Comparison of ENCODE assay signal across 38 cellular contexts in genomic region chr14:35446450-35446849, GRCh38.
"Had no signal": no experiment of that assay in that cellular context is flagged by ENCODE, and none has a peak within 500 bp of the region (broad histone marks: within the 10 kb centered on the region; RNA-seq: fewer than 3 reads in every experiment).

No MANE protein-coding gene starts in this region.

- H3K4me3 Mint-ChIP-seq: activated B cell treated with CpG ODN at 0.5 μM for 24 hours; activated CD4-positive, alpha-beta memory T cell treated with anti-CD3 and anti-CD28 coated beads for 36 hours; activated CD4-positive, alpha-beta T cell treated with anti-CD3 and anti-CD28 coated beads, Interleukin-2, amount 10 ng/mL, durations not matched to agents 7 days and 5 days; activated CD8-positive, alpha-beta T cell treated with anti-CD3 and anti-CD28 coated beads for 36 hours; activated naive CD4-positive, alpha-beta T cell treated with anti-CD3 and anti-CD28 coated beads for 36 hours; activated naive CD8-positive, alpha-beta T cell treated with anti-CD3 and anti-CD28 coated beads for 36 hours; activated T-cell treated with anti-CD3 and anti-CD28 coated beads, Interleukin-2, amount 50 U/mL, for 4 hours; activated T-cell treated with anti-CD3 and anti-CD28 coated beads, Interleukin-2, amount 50 U/mL, for 72 hours; activated T-helper 1 cell treated with anti-CD3 and anti-CD28 coated beads, Interleukin-12 subunit alpha, Interleukin-12 subunit beta, Interleukin-2, Interleukin-4 antibody, amounts not matched to agents 30 ng/mL and 10 ng/mL and 1 ng/mL, durations not matched to agents 14 hours and 24 hours and 36 hours; activated T-helper 17 cell treated with anti-CD3 and anti-CD28 coated beads, Interleukin-2, amount 50 U/mL, for 72 hours; central memory CD8-positive, alpha-beta T cell; T-helper 1 cell treated with Interleukin-12 subunit alpha and Interleukin-12 subunit beta and Interleukin-4 antibody, amounts not matched to agents 30 μg/mL and 1 μg/mL, for 36 hours; T-helper 2 cell treated with Interferon-gamma antibody and Interleukin-4, amounts not matched to agents 5 μg/mL and 100 μg/mL, for 36 hours had no signal

- H3K36me3 Mint-ChIP-seq: activated CD4-positive, alpha-beta memory T cell treated with anti-CD3 and anti-CD28 coated beads for 36 hours; activated naive CD4-positive, alpha-beta T cell treated with anti-CD3 and anti-CD28 coated beads, Interleukin-2, amount 50 U/mL, for 72 hours; activated naive CD8-positive, alpha-beta T cell treated with anti-CD3 and anti-CD28 coated beads for 36 hours had no signal

- ATAC-seq: activated CD8-positive, alpha-beta T cell treated with anti-CD3 and anti-CD28 coated beads for 36 hours; activated naive CD4-positive, alpha-beta T cell treated with anti-CD3 and anti-CD28 coated beads, Interleukin-2, amount 50 U/mL, for 72 hours; activated T-cell treated with anti-CD3 and anti-CD28 coated beads, Interleukin-2, amount 50 U/mL, for 4 hours; activated T-helper 17 cell treated with anti-CD3 and anti-CD28 coated beads, Interleukin-2, amount 50 U/mL, for 72 hours; body of pancreas had no signal

- FAIRE-seq: astrocyte, TTC549 had no signal

- H3K4me1 ChIP-seq: adrenal gland, body of pancreas, breast epithelium had no signal

- H3K27me3 ChIP-seq: adrenal gland, body of pancreas, brain microvascular endothelial cell, breast epithelium, cardiac muscle cell had no signal

- H3K9me3 ChIP-seq: adrenal gland, body of pancreas, breast epithelium had no signal

- H3K27ac ChIP-seq: adrenal gland, body of pancreas, brain microvascular endothelial cell, breast epithelium, cardiac muscle cell, VCaP had no signal

- H3K4me1 Mint-ChIP-seq: activated B cell treated with CpG ODN at 0.5 μM for 24 hours; activated CD4-positive, alpha-beta T cell treated with anti-CD3 and anti-CD28 coated beads, Interleukin-2, amount 10 ng/mL, durations not matched to agents 7 days and 5 days; activated naive CD8-positive, alpha-beta T cell treated with anti-CD3 and anti-CD28 coated beads for 36 hours; activated T-helper 17 cell treated with anti-CD3 and anti-CD28 coated beads, Interleukin-2, amount 50 U/mL, for 72 hours; central memory CD8-positive, alpha-beta T cell had no signal

- H3K4me3 ChIP-seq: adrenal gland, body of pancreas, breast epithelium, cardiac muscle cell had no signal

- H3K27me3 Mint-ChIP-seq: activated CD4-positive, alpha-beta memory T cell treated with anti-CD3 and anti-CD28 coated beads for 36 hours; activated CD4-positive, alpha-beta T cell treated with anti-CD3 and anti-CD28 coated beads, Interleukin-2, amount 10 ng/mL, durations not matched to agents 7 days and 5 days; activated CD8-positive, alpha-beta T cell treated with anti-CD3 and anti-CD28 coated beads for 36 hours; activated naive CD8-positive, alpha-beta T cell treated with anti-CD3 and anti-CD28 coated beads for 36 hours; activated T-helper 17 cell treated with anti-CD3 and anti-CD28 coated beads, Interleukin-2, amount 50 U/mL, for 72 hours; central memory CD8-positive, alpha-beta T cell had no signal

- DNase-seq: activated B cell treated with CpG ODN at 0.5 μM for 24 hours; activated CD4-positive, alpha-beta memory T cell treated with anti-CD3 and anti-CD28 coated beads for 36 hours; activated CD4-positive, alpha-beta T cell treated with anti-CD3 and anti-CD28 coated beads for 48 hours; activated CD4-positive, alpha-beta T cell treated with anti-CD3 and anti-CD28 coated beads, Interleukin-2, amount 10 ng/mL, durations not matched to agents 7 days and 5 days; activated CD4-positive, CD25-positive, alpha-beta regulatory T cell treated with anti-CD3 and anti-CD28 coated beads, Interleukin-2, amount 50 U/mL, for 72 hours; activated CD8-positive, alpha-beta memory T cell treated with anti-CD3 and anti-CD28 coated beads, Interleukin-2, amount 50 U/mL, for 4 hours; activated CD8-positive, alpha-beta T cell treated with anti-CD3 and anti-CD28 coated beads for 36 hours; activated effector memory CD4-positive, alpha-beta T cell treated with anti-CD3 and anti-CD28 coated beads, Interleukin-2, amount 50 U/mL, for 16 hours; activated gamma-delta T cell treated with Interleukin-2 at 50 U/mL for 16 hours; activated naive CD4-positive, alpha-beta T cell; activated naive CD4-positive, alpha-beta T cell treated with anti-CD3 and anti-CD28 coated beads for 36 hours; activated naive CD4-positive, alpha-beta T cell treated with anti-CD3 and anti-CD28 coated beads, Interleukin-2, amount 50 U/mL, for 16 hours; activated naive CD8-positive, alpha-beta T cell treated with anti-CD3 and anti-CD28 coated beads for 36 hours; activated T-cell treated with anti-CD3 and anti-CD28 coated beads for 4 hours; activated T-cell treated with anti-CD3 and anti-CD28 coated beads, Interleukin-2, amount 50 U/mL, for 1 hour; activated T-cell treated with anti-CD3 and anti-CD28 coated beads, Interleukin-2, amount 50 U/mL, for 4 hours; activated T-cell treated with anti-CD3 and anti-CD28 coated beads, Interleukin-2, amount 50 U/mL, for 72 hours; adrenal gland; amniotic stem cell; aorta; body of pancreas; brain microvascular endothelial cell; caudate nucleus; SW 1271; T-helper 1 cell; T-helper 2 cell; T-helper 9 cell had no signal

- H3K9me3 Mint-ChIP-seq: activated CD4-positive, alpha-beta T cell treated with anti-CD3 and anti-CD28 coated beads, Interleukin-2, amount 10 ng/mL, durations not matched to agents 7 days and 5 days; activated CD8-positive, alpha-beta T cell treated with anti-CD3 and anti-CD28 coated beads for 36 hours; activated T-cell treated with anti-CD3 and anti-CD28 coated beads, Interleukin-2, amount 50 U/mL, for 4 hours; activated T-cell treated with anti-CD3 and anti-CD28 coated beads, Interleukin-2, amount 50 U/mL, for 72 hours; activated T-helper 1 cell treated with anti-CD3 and anti-CD28 coated beads, Interleukin-12 subunit alpha, Interleukin-12 subunit beta, Interleukin-2, Interleukin-4 antibody, amounts not matched to agents 30 ng/mL and 10 ng/mL and 1 ng/mL, durations not matched to agents 14 hours and 24 hours and 36 hours; activated T-helper 17 cell treated with anti-CD3 and anti-CD28 coated beads, Interleukin-2, amount 50 U/mL, for 72 hours; central memory CD8-positive, alpha-beta T cell; T-helper 1 cell treated with Interleukin-12 subunit alpha and Interleukin-12 subunit beta and Interleukin-4 antibody, amounts not matched to agents 30 μg/mL and 1 μg/mL, for 36 hours; T-helper 2 cell treated with Interferon-gamma antibody and Interleukin-4, amounts not matched to agents 5 μg/mL and 100 μg/mL, for 36 hours had no signal

- H3K36me3 ChIP-seq: adrenal gland, brain microvascular endothelial cell, breast epithelium, cardiac muscle cell had no signal

- H3K27ac Mint-ChIP-seq: activated B cell treated with CpG ODN at 0.5 μM for 24 hours; activated CD4-positive, alpha-beta memory T cell treated with anti-CD3 and anti-CD28 coated beads for 36 hours; activated CD4-positive, alpha-beta T cell treated with anti-CD3 and anti-CD28 coated beads, Interleukin-2, amount 10 ng/mL, durations not matched to agents 7 days and 5 days; activated CD8-positive, alpha-beta T cell treated with anti-CD3 and anti-CD28 coated beads for 36 hours; activated naive CD4-positive, alpha-beta T cell treated with anti-CD3 and anti-CD28 coated beads for 36 hours; activated naive CD4-positive, alpha-beta T cell treated with anti-CD3 and anti-CD28 coated beads, Interleukin-2, amount 50 U/mL, for 72 hours; activated naive CD8-positive, alpha-beta T cell treated with anti-CD3 and anti-CD28 coated beads for 36 hours; activated T-cell treated with anti-CD3 and anti-CD28 coated beads, Interleukin-2, amount 50 U/mL, for 72 hours; activated T-helper 1 cell treated with anti-CD3 and anti-CD28 coated beads, Interleukin-12 subunit alpha, Interleukin-12 subunit beta, Interleukin-2, Interleukin-4 antibody, amounts not matched to agents 30 ng/mL and 10 ng/mL and 1 ng/mL, durations not matched to agents 14 hours and 24 hours and 36 hours; activated T-helper 17 cell treated with anti-CD3 and anti-CD28 coated beads, Interleukin-2, amount 50 U/mL, for 72 hours; T-helper 1 cell treated with Interleukin-12 subunit alpha and Interleukin-12 subunit beta and Interleukin-4 antibody, amounts not matched to agents 30 μg/mL and 1 μg/mL, for 36 hours; T-helper 2 cell treated with Interferon-gamma antibody and Interleukin-4, amounts not matched to agents 5 μg/mL and 100 μg/mL, for 36 hours had no signal
